ENCODE assay signal across 31 cellular contexts in genomic region chr7:143887078-143887477, GRCh38. TPM values are rescaled to one million over a fixed set of nuclear protein-coding genes. Genes with fewer than 3 reads are reported as not detected.
"Had no signal": no experiment of that assay in that cellular context is flagged by ENCODE, and none has a peak within 500 bp of the region (broad histone marks: within the 10 kb centered on the region; RNA-seq: fewer than 3 reads in every experiment).

No MANE protein-coding gene starts in this region.

- DNase-seq: activated CD4-positive, alpha-beta T cell treated with anti-CD3 and anti-CD28 coated beads for 1 hour; activated CD4-positive, alpha-beta T cell treated with anti-CD3 and anti-CD28 coated beads, Interleukin-2, amount 50 U/mL, for 4 hours; activated CD8-positive, alpha-beta memory T cell treated with anti-CD3 and anti-CD28 coated beads for 24 hours; activated CD8-positive, alpha-beta memory T cell treated with anti-CD3 and anti-CD28 coated beads, Interleukin-2, amount 50 U/mL, for 4 hours; activated T-cell treated with anti-CD3 and anti-CD28 coated beads, Interleukin-2, amount 50 U/mL, for 24 hours; adrenal gland; colonic mucosa; dorsolateral prefrontal cortex; effector memory CD8-positive, alpha-beta T cell; gastrocnemius medialis; head of caudate nucleus; hypothalamus; left ventricle myocardium inferior; midbrain; natural killer cell; sigmoid colon; stimulated activated CD4-positive, alpha-beta T cell treated with anti-CD3 and anti-CD28 coated beads, Interleukin-2, amount 100 ng/mL, for 48 hours; stimulated activated CD8-positive, alpha-beta memory T cell treated with anti-CD3 and anti-CD28 coated beads, Interleukin-4, amount 100 ng/mL, for 48 hours; stimulated activated naive B cell treated with anti-CD40 and anti-IgM and Interleukin-4, amounts not matched to agents 10 μg/mL and 1 μg/mL and 100 μg/mL, for 72 hours; T-helper 1 cell; upper lobe of left lung; WERI-Rb-1 had no signal

- H3K27ac ChIP-seq: adrenal gland, ascending aorta, colonic mucosa, esophagus muscularis mucosa, gastrocnemius medialis, left ventricle myocardium inferior, parathyroid adenoma, sigmoid colon, thoracic aorta, upper lobe of left lung, WERI-Rb-1 had no signal

- H3K4me3 Mint-ChIP-seq: activated T-cell treated with anti-CD3 and anti-CD28 coated beads, Interleukin-2, amount 50 U/mL, for 24 hours; activated T-helper 17 cell treated with anti-CD3 and anti-CD28 coated beads, Interleukin-2, amount 50 U/mL, for 72 hours; central memory CD8-positive, alpha-beta T cell; effector memory CD8-positive, alpha-beta T cell; natural killer cell; stimulated activated naive B cell treated with anti-CD40 and anti-IgM and Interleukin-4, amounts not matched to agents 10 μg/mL and 1 μg/mL and 100 μg/mL, for 72 hours had no signal

- H3K9me3 Mint-ChIP-seq: activated T-cell treated with anti-CD3 and anti-CD28 coated beads, Interleukin-2, amount 50 U/mL, for 24 hours; central memory CD8-positive, alpha-beta T cell; effector memory CD8-positive, alpha-beta T cell had no signal

- H3K4me3 ChIP-seq: adrenal gland, ascending aorta, colonic mucosa, dorsolateral prefrontal cortex, esophagus muscularis mucosa, gastrocnemius medialis, left ventricle myocardium inferior, sigmoid colon, thoracic aorta, upper lobe of left lung had no signal

- H3K4me1 ChIP-seq: colonic mucosa, parathyroid adenoma had no signal

- H3K9ac ChIP-seq: parathyroid adenoma had no signal

- H3K36me3 ChIP-seq: adrenal gland, colonic mucosa, esophagus muscularis mucosa, gastrocnemius medialis, thoracic aorta, upper lobe of left lung, WERI-Rb-1 had no signal

- ATAC-seq: activated naive CD4-positive, alpha-beta T cell treated with anti-CD3 and anti-CD28 coated beads, Interleukin-2, amount 50 U/mL, for 72 hours; activated T-helper 17 cell treated with anti-CD3 and anti-CD28 coated beads, Interleukin-2, amount 50 U/mL, for 72 hours; effector memory CD8-positive, alpha-beta T cell; gastrocnemius medialis; natural killer cell; stimulated activated naive B cell treated with anti-CD40 and anti-IgM and Interleukin-4, amounts not matched to agents 10 μg/mL and 1 μg/mL and 100 μg/mL, for 72 hours had no signal

- FAIRE-seq: TTC549 had no signal

- H2AFZ ChIP-seq: parathyroid adenoma had no signal

- H3K27me3 ChIP-seq: adrenal gland, ascending aorta, colonic mucosa, dorsolateral prefrontal cortex, esophagus muscularis mucosa, sigmoid colon, upper lobe of left lung had no signal

- H3K27ac Mint-ChIP-seq: activated naive CD4-positive, alpha-beta T cell treated with anti-CD3 and anti-CD28 coated beads, Interleukin-2, amount 50 U/mL, for 72 hours; activated T-cell treated with anti-CD3 and anti-CD28 coated beads, Interleukin-2, amount 50 U/mL, for 24 hours; activated T-helper 17 cell treated with anti-CD3 and anti-CD28 coated beads, Interleukin-2, amount 50 U/mL, for 72 hours; effector memory CD8-positive, alpha-beta T cell; natural killer cell; stimulated activated naive B cell treated with anti-CD40 and anti-IgM and Interleukin-4, amounts not matched to agents 10 μg/mL and 1 μg/mL and 100 μg/mL, for 72 hours had no signal

- H3K9me3 ChIP-seq: colonic mucosa, gastrocnemius medialis, sigmoid colon, upper lobe of left lung had no signal

RNA-seq across cellular contexts. Expression of gene OR2F2, which starts 48.0 kb away (rescaled TPM):
- total RNA-seq: activated naive CD4-positive, alpha-beta T cell treated with anti-CD3 and anti-CD28 coated beads, Interleukin-2, amount 50 U/mL, for 72 hours; activated T-helper 17 cell treated with anti-CD3 and anti-CD28 coated beads, Interleukin-2, amount 50 U/mL, for 72 hours; adrenal gland; ascending aorta; colonic mucosa; dorsolateral prefrontal cortex; esophagus muscularis mucosa; gastrocnemius medialis; left ventricle myocardium inferior; lung microvascular endothelial cell; natural killer cell; sigmoid colon; thoracic aorta; upper lobe of left lung had no signal
- polyA plus RNA-seq: adrenal gland, sigmoid colon had no signal
